1 cellular context compared by ENCODE assay signal in genomic region chr11:117319214-117319840, GRCh38.
TF ChIP-seq lines count a peak whose summit lies in the region.

No MANE protein-coding gene starts in this region.

TF ChIP-seq in endothelial cell of umbilical vein, 7 proteins besides CTCF, POLR2A, EP300 and RAD21:
- TF ChIP-seq JUN (IDR thresholded peaks at IDR 0.05; ENCODE audit: borderline replicate concordance, insufficient read depth, insufficient read length, low read depth) (no peak), POLR2AphosphoS5 (IDR thresholded peaks at IDR 0.05; ENCODE audit: insufficient read depth, low read depth, low read length) (no peak), MYC (IDR thresholded peaks at IDR 0.05; ENCODE audit: low read depth, low read length) (no peak), EZH2 (IDR thresholded peaks at IDR 0.05; ENCODE audit: borderline replicate concordance, low read depth, low read length, severe bottlenecking) (no peak), GATA2 (IDR thresholded peaks at IDR 0.05; ENCODE audit: insufficient read depth, insufficient read length, low read depth, low read length) (no peak), MAX (IDR thresholded peaks at IDR 0.05; ENCODE audit: insufficient read depth, insufficient read length) (no peak), FOS (IDR thresholded peaks at IDR 0.05; ENCODE audit: borderline replicate concordance, insufficient read depth, low read length) (no peak)
